Comparison of ENCODE assay signal across 18 cellular contexts in the genomic region with DNA sequence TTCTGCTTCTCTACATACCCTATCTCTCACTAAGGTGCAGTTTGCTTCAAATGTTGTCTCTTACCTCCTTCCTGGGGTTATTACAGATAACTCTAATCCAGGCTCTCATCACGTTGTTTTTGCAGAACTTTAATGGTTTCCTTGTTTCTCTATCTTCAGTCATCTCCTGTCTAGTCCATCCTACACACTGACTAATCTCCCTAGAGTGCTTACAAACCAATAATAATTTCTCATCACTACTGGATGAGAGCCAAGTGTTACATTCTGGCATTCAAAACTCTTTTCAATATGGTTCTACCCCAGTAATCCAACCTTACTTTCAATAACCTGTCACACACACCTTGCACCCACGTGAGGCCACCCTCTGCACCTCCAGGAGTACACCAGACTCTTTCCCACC.
DNase-seq lines count a peak whose midpoint lies in the region; ATAC-seq and TF ChIP-seq lines count a peak whose summit lies in the region.
"Had no signal": no experiment of that assay in that cellular context is flagged by ENCODE, and none has a peak within 500 bp of the region (broad histone marks: within the 10 kb centered on the region; RNA-seq: fewer than 3 reads in every experiment).

No MANE protein-coding gene starts in this region.

- H3K4me1 ChIP-seq in SK-N-SH (ENCODE audit: control insufficient read depth in 1 of 2, insufficient read depth in 2 of 2, low read depth in 1 of 2, low read length in 1 of 2) (peaks cover 4 to 10% of the 10 kb centered on the region in 2 experiments; a peak in 3 of 4 replicates), fibroblast of lung (ENCODE audit: control insufficient read depth, extremely low read depth, insufficient read depth, low read length) (peaks cover 2% of the 10 kb centered on the region), rectal smooth muscle tissue (ENCODE audit: control insufficient read depth, insufficient read depth, low read length) (peaks cover 43% of the 10 kb centered on the region), suprapubic skin (no peaks in the 10 kb centered on the region)
- H3K4me1 ChIP-seq: A549 had no signal

- TF ChIP-seq EP300 in SK-N-SH (IDR thresholded peaks at IDR 0.05; ENCODE audit: borderline replicate concordance in 1 of 2, low read depth in 1 of 2, low read length in 1 of 2) (no peak), suprapubic skin (IDR thresholded peaks at IDR 0.05) (no peak)

- WGBS in SK-N-SH (ENCODE audit: low lambda C conversion rate): 42% methylated on average over 2 of the region's 2 CpGs
- WGBS in suprapubic skin: 59% methylated on average over 2 of the region's 2 CpGs

- ATAC-seq in GM21576 (IDR thresholded peaks at IDR 0.05; ENCODE audit: unreplicated experiment): no peak
- ATAC-seq in HG02642 (IDR thresholded peaks at IDR 0.05; ENCODE audit: poor library complexity, unreplicated experiment): no peak
- ATAC-seq: A549, left lobe of liver, T-cell had no signal

- H3K36me3 ChIP-seq in SK-N-SH (replicated peaks in 1 of 2; ENCODE audit: control insufficient read depth in 1 of 2, insufficient read depth in 2 of 2, low read length in 1 of 2) (peaks cover 0 to 9% of the 10 kb centered on the region in 2 experiments), fibroblast of lung (ENCODE audit: control insufficient read depth, insufficient read depth, low read length) (no peaks in the 10 kb centered on the region), rectal smooth muscle tissue (ENCODE audit: control insufficient read depth, insufficient read depth, low read length) (no peaks in the 10 kb centered on the region), suprapubic skin (no peaks in the 10 kb centered on the region)
- H3K36me3 ChIP-seq: Peyer's patch had no signal

- H3K4me3 ChIP-seq in SK-N-SH (ENCODE audit: low read depth in 2 of 2, low read length in 1 of 2) (no peak overlapping the region), fibroblast of lung (replicated peaks in 1 of 4; ENCODE audit: control extremely low read depth in 1 of 4, insufficient read depth in 1 of 4, low read depth in 3 of 4, low read length in 4 of 4) (no peak overlapping the region), rectal smooth muscle tissue (ENCODE audit: low read length) (no peak overlapping the region), suprapubic skin (no peak overlapping the region)
- H3K4me3 ChIP-seq: A549, Peyer's patch had no signal

- 0 out of 2 replicates have a peak overlapping the region, but pooled peaks have one; percentile 12 for H3K4me2 ChIP-seq in SK-N-SH
- no peak overlapping the region for H3K4me2 ChIP-seq in fibroblast of lung (ENCODE audit: extremely low read depth, insufficient read depth, low read length)
- H3K4me2 ChIP-seq: A549 had no signal

- no peak overlapping the region for H2AFZ ChIP-seq in SK-N-SH (ENCODE audit: low read depth)
- no peak overlapping the region for H2AFZ ChIP-seq in fibroblast of lung (ENCODE audit: low read length)

- TF ChIP-seq CTCF in SK-N-SH (IDR thresholded peaks at IDR 0.05) (no peak), fibroblast of lung (conservative IDR thresholded peaks at IDR 0.05 in 1 of 2, IDR thresholded peaks at IDR 0.05 in 1 of 2; ENCODE audit: low read depth in 1 of 2, low read length in 2 of 2) (no peak), suprapubic skin (IDR thresholded peaks at IDR 0.05) (no peak)

- H3K9me3 ChIP-seq in SK-N-SH: no peaks in the 10 kb centered on the region
- no peaks in the 10 kb centered on the region for H3K9me3 ChIP-seq in fibroblast of lung (ENCODE audit: control insufficient read depth, insufficient read depth, low read depth, low read length)
- H3K9me3 ChIP-seq in suprapubic skin: no peaks in the 10 kb centered on the region
- H3K9me3 ChIP-seq: A549, Peyer's patch had no signal

- no peak for TF ChIP-seq POLR2A in suprapubic skin (IDR thresholded peaks at IDR 0.05)

- DNase-seq in AG08395 (ENCODE audit: low spot score) (peak; percentile 20), SK-N-SH (no peak), fibroblast of lung (ENCODE audit: low read depth in 2 of 2) (peak; percentile 21 to 44), suprapubic skin (ENCODE audit: low spot score in 2 of 2) (no peak), DMS79 treated with DMSO at 0.1 percent for 48 hours (lab: John Stamatoyannopoulos, UW) (no peak)
- DNase-seq: activated CD4-positive, CD25-positive, alpha-beta regulatory T cell; activated effector memory CD4-positive, alpha-beta T cell treated with Interleukin-2 at 50 U/mL for 16 hours; amniotic stem cell; CD4-positive, alpha-beta T cell; H9; NCI-H2081; Peyer's patch; T-cell had no signal

- H3K79me2 ChIP-seq in SK-N-SH (ENCODE audit: insufficient read depth) (no peaks in the 10 kb centered on the region), fibroblast of lung (ENCODE audit: control insufficient read depth, insufficient read depth, low read length) (no peaks in the 10 kb centered on the region)

- no peaks in the 10 kb centered on the region for H3K9me2 ChIP-seq in SK-N-SH

- POLR2A ChIA-PET in SK-N-SH (lab: Yijun Ruan, JAX): no interaction called here

- no peaks in the 10 kb centered on the region for H3K27me3 ChIP-seq in SK-N-SH (ENCODE audit: insufficient read depth)
- no peaks in the 10 kb centered on the region for H3K27me3 ChIP-seq in fibroblast of lung (ENCODE audit: control insufficient read depth, insufficient read depth, low read length)
- no peaks in the 10 kb centered on the region for H3K27me3 ChIP-seq in rectal smooth muscle tissue (ENCODE audit: control insufficient read depth, insufficient read depth, low read length)
- H3K27me3 ChIP-seq in suprapubic skin: no peaks in the 10 kb centered on the region
- H3K27me3 ChIP-seq: Peyer's patch had no signal

- H4K20me1 ChIP-seq in SK-N-SH (ENCODE audit: insufficient read depth) (no peaks in the 10 kb centered on the region), fibroblast of lung (ENCODE audit: control insufficient read depth, extremely low read depth, insufficient read depth, low read length) (no peaks in the 10 kb centered on the region)

- no peak for TF ChIP-seq RAD21 in SK-N-SH (IDR thresholded peaks at IDR 0.05; ENCODE audit: low read length)

- peak overlapping the region; percentile 1 to 49; a peak in 3 of 4 replicates for H3K27ac ChIP-seq in SK-N-SH (ENCODE audit: low read depth in 2 of 2, low read length in 1 of 2)
- no peak overlapping the region for H3K27ac ChIP-seq in fibroblast of lung (ENCODE audit: insufficient read depth, low read length)
- H3K27ac ChIP-seq in rectal smooth muscle tissue (ENCODE audit: low read depth, low read length): peak overlapping the region; percentile 73
- no peak overlapping the region for H3K27ac ChIP-seq in suprapubic skin
- H3K27ac ChIP-seq: A549 had no signal

- peaks cover 11% of the 10 kb centered on the region for H3F3A ChIP-seq in SK-N-SH (replicated peaks; ENCODE audit: insufficient read depth)

- H3K9ac ChIP-seq in SK-N-SH (no peak overlapping the region), fibroblast of lung (ENCODE audit: insufficient read depth, low read length) (no peak overlapping the region), rectal smooth muscle tissue (ENCODE audit: low read length) (no peak overlapping the region)

- CTCF ChIA-PET in SK-N-SH (lab: Yijun Ruan, JAX): interaction anchor here (1.0 to 1.2 kb wide), 2 partner anchors 67 to 315 kb away, joined by 3 to 4 read pairs; no protein-coding TSS in a partner anchor

TF ChIP-seq in SK-N-SH, 30 proteins besides CTCF, POLR2A, EP300 and RAD21:
- peak; percentile 65; the same call in 1 of the 2 replicates for TF ChIP-seq NFIC (IDR thresholded peaks at IDR 0.05; ENCODE audit: borderline replicate concordance)
- TF ChIP-seq, protein P1, sequence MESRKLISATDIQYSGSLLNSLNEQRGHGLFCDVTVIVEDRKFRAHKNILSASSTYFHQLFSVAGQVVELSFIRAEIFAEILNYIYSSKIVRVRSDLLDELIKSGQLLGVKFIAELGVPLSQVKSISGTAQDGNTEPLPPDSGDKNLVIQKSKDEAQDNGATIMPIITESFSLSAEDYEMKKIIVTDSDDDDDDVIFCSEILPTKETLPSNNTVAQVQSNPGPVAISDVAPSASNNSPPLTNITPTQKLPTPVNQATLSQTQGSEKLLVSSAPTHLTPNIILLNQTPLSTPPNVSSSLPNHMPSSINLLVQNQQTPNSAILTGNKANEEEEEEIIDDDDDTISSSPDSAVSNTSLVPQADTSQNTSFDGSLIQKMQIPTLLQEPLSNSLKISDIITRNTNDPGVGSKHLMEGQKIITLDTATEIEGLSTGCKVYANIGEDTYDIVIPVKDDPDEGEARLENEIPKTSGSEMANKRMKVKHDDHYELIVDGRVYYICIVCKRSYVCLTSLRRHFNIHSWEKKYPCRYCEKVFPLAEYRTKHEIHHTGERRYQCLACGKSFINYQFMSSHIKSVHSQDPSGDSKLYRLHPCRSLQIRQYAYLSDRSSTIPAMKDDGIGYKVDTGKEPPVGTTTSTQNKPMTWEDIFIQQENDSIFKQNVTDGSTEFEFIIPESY (IDR thresholded peaks at IDR 0.05; ENCODE audit: borderline replicate concordance, low read depth): no peak

Comparison
In these comparisons a context has a peak if more than half of its experiments do, and no peak if none do; other contexts are left out.
1. DNase-seq: peak in AG08395 (single experiment) and fibroblast of lung (2 of 2); none in SK-N-SH (single experiment), suprapubic skin (0 of 2) and DMS79 treated with DMSO at 0.1 percent for 48 hours (single experiment).
2. H3K27ac ChIP-seq: peak in SK-N-SH (2 of 2) and rectal smooth muscle tissue (single experiment); none in fibroblast of lung (single experiment) and suprapubic skin (single experiment).